8 cellular contexts compared by ENCODE assay signal in genomic region chrX:107119281-107119680, GRCh38. TPM values are rescaled to one million over a fixed set of nuclear protein-coding genes. Genes with fewer than 3 reads are reported as not detected.
DNase-seq lines count a peak whose midpoint lies in the region; ATAC-seq, FAIRE-seq and TF ChIP-seq lines count a peak whose summit lies in the region.

No MANE protein-coding gene starts in this region.

- TF ChIP-seq CTCF in brain (conservative IDR thresholded peaks at IDR 0.05) = no peak

- ATAC-seq in naive B cell (ENCODE audit: low read depth in 2 of 2) = no peak
- ATAC-seq in sciatic nerve = no peak
- ATAC-seq in left colon = no peak

- peak overlapping the region; percentile 39 for H3K4me2 ChIP-seq in BLaER1

- FAIRE-seq in GM19239 (lab: Jason Lieb, UNC) = no peak

- H3K4me1 Mint-ChIP-seq in IgD-negative memory B cell (peaks cover 4 to 8% (median 5%) of the 10 kb centered on the region in 3 donors), brain (peaks cover 11% of the 10 kb centered on the region), naive B cell (peaks cover 6 to 20% (median 19%) of the 10 kb centered on the region in 3 donors)

- H3K27ac Mint-ChIP-seq in IgD-negative memory B cell (peak overlapping the region; percentile 88 to 97 (median 93)), brain (peak overlapping the region; percentile 58 to 100 (median 100)), naive B cell (peak overlapping the region in 4 of 6 donors; percentile 89 to 96 (median 94))

- no peaks in the 10 kb centered on the region for H3K9me3 ChIP-seq in BLaER1

- H3K4me3 Mint-ChIP-seq in IgD-negative memory B cell = peak overlapping the region; percentile 95 to 98 (median 97)
- H3K4me3 Mint-ChIP-seq in brain = peak overlapping the region; percentile 99 to 100 (median 100)
- H3K4me3 Mint-ChIP-seq in naive B cell = peak overlapping the region; percentile 95 to 99 (median 98)

- H3K9ac ChIP-seq in BLaER1 = no peak overlapping the region

- H3K9me3 Mint-ChIP-seq in IgD-negative memory B cell (no peaks in the 10 kb centered on the region), brain (peaks cover 0 to 2% (median 0%) of the 10 kb centered on the region in 5 experiments), naive B cell (peaks cover 0 to 3% (median 0%) of the 10 kb centered on the region in 7 donors)

- H3K4me1 ChIP-seq in BLaER1 = 0 out of 2 replicates have a peak, but pooled peaks cover 4% of the 10 kb centered on the region

- DNase-seq in naive B cell = no peak
- no peak for DNase-seq in sciatic nerve (ENCODE audit: low spot score)
- DNase-seq in left colon = no peak
- no peak for DNase-seq in middle frontal gyrus (ENCODE audit: extremely low spot score, low spot score)
- DNase-seq in GM19239 (ENCODE audit: insufficient read length, low spot score) = no peak

- no peak overlapping the region for H3K27ac ChIP-seq in BLaER1

- H3K4me3 ChIP-seq in BLaER1 = no peak overlapping the region

- no peaks in the 10 kb centered on the region for H3K36me3 Mint-ChIP-seq in IgD-negative memory B cell
- peaks cover 25% of the 10 kb centered on the region for H3K36me3 Mint-ChIP-seq in brain
- H3K36me3 Mint-ChIP-seq in naive B cell = peaks cover 0 to 9% of the 10 kb centered on the region in 2 donors

- H3K27me3 Mint-ChIP-seq in IgD-negative memory B cell = peaks cover 2% of the 10 kb centered on the region
- H3K27me3 Mint-ChIP-seq in brain = peaks cover 2% of the 10 kb centered on the region
- no peaks in the 10 kb centered on the region for H3K27me3 Mint-ChIP-seq in naive B cell

- H4K20me1 ChIP-seq in BLaER1 = no peaks in the 10 kb centered on the region

- H3K36me3 ChIP-seq in BLaER1 = peaks cover 22% of the 10 kb centered on the region

- intact Hi-C loops in sciatic nerve (cut with DNase I) = no loop called here
- intact Hi-C loops in left colon (cut with DNase I, micrococcal nuclease) = no loop called here

- H3K27me3 ChIP-seq in BLaER1 = peaks cover 89% of the 10 kb centered on the region

RNA-seq across cellular contexts. Expression of gene RBM41, which starts 0.7 kb away (rescaled TPM):
- polyA plus RNA-seq in IgD-negative memory B cell = 22.6 TPM
- polyA plus RNA-seq in brain (ENCODE audit: insufficient read depth, low read depth, low replicate concordance) = 3.2 TPM
- 10 to 100 TPM; 11.7 to 27.2 (median 13.2) TPM for polyA plus RNA-seq in naive B cell (ENCODE audit: low read depth in 6 of 6)
- 22.7 TPM for total RNA-seq in sciatic nerve
- total RNA-seq in left colon = 10 to 100 TPM; 20.3 to 21.3 TPM
